8 cellular contexts compared by ENCODE assay signal in genomic region chr3:39108309-39108708, GRCh38.
A peak's percentile ranks its signal among the peaks of the same experiment; 100 is the strongest.
DNase-seq lines count a peak whose midpoint lies in the region; ATAC-seq and TF ChIP-seq lines count a peak whose summit lies in the region.

No MANE protein-coding gene starts in this region.

- no peak for TF ChIP-seq CTCF in GM12865 (IDR thresholded peaks at IDR 0.05; ENCODE audit: insufficient read depth, low read depth, low read length, missing control alignments)
- no peak for TF ChIP-seq CTCF in astrocyte of the cerebellum (IDR thresholded peaks at IDR 0.05; ENCODE audit: low read depth, low read length, missing control alignments)

- in situ Hi-C loops in astrocyte of the cerebellum (cut with HindIII; ENCODE audit: low sequenced_read_pairs): loop anchor here (5.0 kb wide), 1 partner anchor 84 kb away; the partner anchor contains the start of gene XIRP1

- H3K4me3 ChIP-seq in GM12865 (ENCODE audit: low read depth, low read length) (peak overlapping the region; percentile 86), HUES6 (ENCODE audit: low read depth, low read length) (peak overlapping the region; percentile 89), astrocyte of the cerebellum (ENCODE audit: low read depth, low read length) (peak overlapping the region; percentile 91), mucosa of rectum (ENCODE audit: low read length in 2 of 2) (peak overlapping the region; percentile 90)

- peak; percentile 85 for ATAC-seq in GM21423 (IDR thresholded peaks at IDR 0.05; ENCODE audit: unreplicated experiment)

- H3K36me3 ChIP-seq in HUES6 (ENCODE audit: control insufficient read depth, insufficient read depth, low read length) (no peaks in the 10 kb centered on the region), mucosa of rectum (ENCODE audit: control insufficient read depth in 2 of 2, insufficient read depth in 2 of 2, low read length in 2 of 2) (no peaks in the 10 kb centered on the region)

- H3K9ac ChIP-seq in HUES6 (ENCODE audit: low read length): no peak overlapping the region
- H3K9ac ChIP-seq in mucosa of rectum (ENCODE audit: low read depth in 1 of 2, low read length in 2 of 2): peak overlapping the region in 1 of 2 donors; percentile 93

- H3K4me1 ChIP-seq in HUES6 (ENCODE audit: control insufficient read depth, insufficient read depth, low read length) (peaks cover 8% of the 10 kb centered on the region; the same call in 1 of the 2 replicates), mucosa of rectum (ENCODE audit: control insufficient read depth in 2 of 2, insufficient read depth in 2 of 2, low read length in 2 of 2) (peaks cover 24 to 26% of the 10 kb centered on the region in 2 donors)

- H3K9me3 ChIP-seq in HUES6 (ENCODE audit: control insufficient read depth, insufficient read depth, low read depth, low read length) (no peaks in the 10 kb centered on the region), mucosa of rectum (ENCODE audit: control insufficient read depth in 2 of 2, low read length in 2 of 2) (no peaks in the 10 kb centered on the region)

- H3K27me3 ChIP-seq in HUES6 (ENCODE audit: control insufficient read depth, insufficient read depth, low read length) (peaks cover 8% of the 10 kb centered on the region; the same call in 1 of the 2 replicates), mucosa of rectum (ENCODE audit: control insufficient read depth in 2 of 2, insufficient read depth in 2 of 2, low read length in 2 of 2) (no peaks in the 10 kb centered on the region)

- H3K27ac ChIP-seq in HUES6 (ENCODE audit: low read depth, low read length) (no peak overlapping the region), mucosa of rectum (ENCODE audit: low read depth in 2 of 2, low read length in 2 of 2) (peak overlapping the region; percentile 89 to 92)

- DNase-seq in GM12865 (ENCODE audit: low read depth): peak; percentile 91
- DNase-seq in astrocyte of the cerebellum (ENCODE audit: low read depth): no peak
- no peak for DNase-seq in NCI-H748 (lab: John Stamatoyannopoulos, UW; ENCODE audit: unreplicated experiment)
- no peak for DNase-seq in NCI-H446 treated with DMSO at 0.1 percent for 48 hours (lab: John Stamatoyannopoulos, UW)
- DNase-seq in cerebellar cortex (ENCODE audit: low spot score): no peak
